ENCODE assay signal across 1 cellular context in the genomic region with DNA sequence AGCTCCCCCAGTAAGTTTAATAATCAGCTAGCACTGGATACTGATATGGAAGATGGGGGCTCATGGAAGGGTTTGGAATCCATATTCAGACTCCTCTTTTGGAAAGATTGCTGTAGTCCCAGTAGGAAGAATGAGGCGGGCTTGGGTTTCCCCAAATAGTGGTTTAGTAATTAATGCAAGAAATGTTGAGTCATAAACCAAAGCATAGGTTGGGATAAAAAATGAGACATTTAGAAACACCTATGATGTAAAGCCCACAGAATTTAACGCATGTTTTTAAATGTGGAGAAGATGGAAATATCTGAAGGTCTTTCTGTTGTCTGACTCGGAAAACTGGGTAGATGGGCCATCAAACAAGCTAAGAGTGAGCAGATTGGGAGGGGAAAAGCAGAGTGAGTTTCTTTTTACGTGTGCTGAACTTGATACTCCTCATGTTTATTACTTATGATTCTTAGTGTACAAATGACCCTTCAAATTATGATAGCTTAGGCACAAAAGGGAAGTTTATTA.
TF ChIP-seq lines count a peak whose summit lies in the region.

No MANE protein-coding gene starts in this region.

TF ChIP-seq in WTC11, 78 proteins besides CTCF, POLR2A, EP300 and RAD21 (continued from another document):
- TF ChIP-seq, protein P1, sequence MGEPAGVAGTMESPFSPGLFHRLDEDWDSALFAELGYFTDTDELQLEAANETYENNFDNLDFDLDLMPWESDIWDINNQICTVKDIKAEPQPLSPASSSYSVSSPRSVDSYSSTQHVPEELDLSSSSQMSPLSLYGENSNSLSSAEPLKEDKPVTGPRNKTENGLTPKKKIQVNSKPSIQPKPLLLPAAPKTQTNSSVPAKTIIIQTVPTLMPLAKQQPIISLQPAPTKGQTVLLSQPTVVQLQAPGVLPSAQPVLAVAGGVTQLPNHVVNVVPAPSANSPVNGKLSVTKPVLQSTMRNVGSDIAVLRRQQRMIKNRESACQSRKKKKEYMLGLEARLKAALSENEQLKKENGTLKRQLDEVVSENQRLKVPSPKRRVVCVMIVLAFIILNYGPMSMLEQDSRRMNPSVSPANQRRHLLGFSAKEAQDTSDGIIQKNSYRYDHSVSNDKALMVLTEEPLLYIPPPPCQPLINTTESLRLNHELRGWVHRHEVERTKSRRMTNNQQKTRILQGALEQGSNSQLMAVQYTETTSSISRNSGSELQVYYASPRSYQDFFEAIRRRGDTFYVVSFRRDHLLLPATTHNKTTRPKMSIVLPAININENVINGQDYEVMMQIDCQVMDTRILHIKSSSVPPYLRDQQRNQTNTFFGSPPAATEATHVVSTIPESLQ (CRISPR knock-in tag; IDR thresholded peaks at IDR 0.05), result no peak
- TF ChIP-seq, protein P2, sequence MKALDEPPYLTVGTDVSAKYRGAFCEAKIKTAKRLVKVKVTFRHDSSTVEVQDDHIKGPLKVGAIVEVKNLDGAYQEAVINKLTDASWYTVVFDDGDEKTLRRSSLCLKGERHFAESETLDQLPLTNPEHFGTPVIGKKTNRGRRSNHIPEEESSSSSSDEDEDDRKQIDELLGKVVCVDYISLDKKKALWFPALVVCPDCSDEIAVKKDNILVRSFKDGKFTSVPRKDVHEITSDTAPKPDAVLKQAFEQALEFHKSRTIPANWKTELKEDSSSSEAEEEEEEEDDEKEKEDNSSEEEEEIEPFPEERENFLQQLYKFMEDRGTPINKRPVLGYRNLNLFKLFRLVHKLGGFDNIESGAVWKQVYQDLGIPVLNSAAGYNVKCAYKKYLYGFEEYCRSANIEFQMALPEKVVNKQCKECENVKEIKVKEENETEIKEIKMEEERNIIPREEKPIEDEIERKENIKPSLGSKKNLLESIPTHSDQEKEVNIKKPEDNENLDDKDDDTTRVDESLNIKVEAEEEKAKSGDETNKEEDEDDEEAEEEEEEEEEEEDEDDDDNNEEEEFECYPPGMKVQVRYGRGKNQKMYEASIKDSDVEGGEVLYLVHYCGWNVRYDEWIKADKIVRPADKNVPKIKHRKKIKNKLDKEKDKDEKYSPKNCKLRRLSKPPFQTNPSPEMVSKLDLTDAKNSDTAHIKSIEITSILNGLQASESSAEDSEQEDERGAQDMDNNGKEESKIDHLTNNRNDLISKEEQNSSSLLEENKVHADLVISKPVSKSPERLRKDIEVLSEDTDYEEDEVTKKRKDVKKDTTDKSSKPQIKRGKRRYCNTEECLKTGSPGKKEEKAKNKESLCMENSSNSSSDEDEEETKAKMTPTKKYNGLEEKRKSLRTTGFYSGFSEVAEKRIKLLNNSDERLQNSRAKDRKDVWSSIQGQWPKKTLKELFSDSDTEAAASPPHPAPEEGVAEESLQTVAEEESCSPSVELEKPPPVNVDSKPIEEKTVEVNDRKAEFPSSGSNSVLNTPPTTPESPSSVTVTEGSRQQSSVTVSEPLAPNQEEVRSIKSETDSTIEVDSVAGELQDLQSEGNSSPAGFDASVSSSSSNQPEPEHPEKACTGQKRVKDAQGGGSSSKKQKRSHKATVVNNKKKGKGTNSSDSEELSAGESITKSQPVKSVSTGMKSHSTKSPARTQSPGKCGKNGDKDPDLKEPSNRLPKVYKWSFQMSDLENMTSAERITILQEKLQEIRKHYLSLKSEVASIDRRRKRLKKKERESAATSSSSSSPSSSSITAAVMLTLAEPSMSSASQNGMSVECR (CRISPR knock-in tag; IDR thresholded peaks at IDR 0.05; ENCODE audit: borderline replicate concordance), result no peak
- no peak for TF ChIP-seq CREB1 (CRISPR knock-in tag; IDR thresholded peaks at IDR 0.05)
